Comparison of ENCODE assay signal across 29 cellular contexts in genomic region chr7:111743244-111743852, GRCh38.
"Had no signal": no experiment of that assay in that cellular context is flagged by ENCODE, and none has a peak within 500 bp of the region (broad histone marks: within the 10 kb centered on the region; RNA-seq: fewer than 3 reads in every experiment).

No MANE protein-coding gene starts in this region.

- H3K4me1 Mint-ChIP-seq: activated CD4-positive, alpha-beta memory T cell treated with anti-CD3 and anti-CD28 coated beads, Interleukin-2, amount 10 ng/mL, durations not matched to agents 7 days and 5 days; activated CD4-positive, alpha-beta T cell treated with anti-CD3 and anti-CD28 coated beads, Interleukin-2, amount 10 ng/mL, durations not matched to agents 24 days and 14 days; activated naive CD8-positive, alpha-beta T cell treated with anti-CD3 and anti-CD28 coated beads, Interleukin-2, amount 10 ng/mL, durations not matched to agents 7 days and 5 days; mesothelial cell of epicardium; naive thymus-derived CD8-positive, alpha-beta T cell; stimulated activated memory B cell treated with anti-CD40 and anti-IgM and Interleukin-4, amounts not matched to agents 10 μg/mL and 1 μg/mL and 100 μg/mL, for 72 hours had no signal

- H3K9me3 Mint-ChIP-seq: activated CD4-positive, alpha-beta memory T cell treated with anti-CD3 and anti-CD28 coated beads, Interleukin-2, amount 10 ng/mL, durations not matched to agents 7 days and 5 days; activated CD4-positive, alpha-beta T cell treated with anti-CD3 and anti-CD28 coated beads, Interleukin-2, amount 10 ng/mL, durations not matched to agents 24 days and 14 days; activated naive CD4-positive, alpha-beta T cell treated with anti-CD3 and anti-CD28 coated beads for 36 hours; activated naive CD8-positive, alpha-beta T cell treated with anti-CD3 and anti-CD28 coated beads, Interleukin-2, amount 10 ng/mL, durations not matched to agents 7 days and 5 days; activated T-cell treated with anti-CD3 and anti-CD28 coated beads, Interleukin-2, amount 50 U/mL, for 72 hours; naive thymus-derived CD8-positive, alpha-beta T cell; stimulated activated memory B cell treated with anti-CD40 and anti-IgM and Interleukin-4, amounts not matched to agents 10 μg/mL and 1 μg/mL and 100 μg/mL, for 72 hours had no signal

- H3K9me3 ChIP-seq: heart right ventricle, stomach, suprapubic skin, tibial nerve had no signal

- H3K4me3 Mint-ChIP-seq: activated CD4-positive, alpha-beta memory T cell treated with anti-CD3 and anti-CD28 coated beads, Interleukin-2, amount 10 ng/mL, durations not matched to agents 7 days and 5 days; activated CD4-positive, alpha-beta T cell treated with anti-CD3 and anti-CD28 coated beads, Interleukin-2, amount 10 ng/mL, durations not matched to agents 24 days and 14 days; activated naive CD4-positive, alpha-beta T cell treated with anti-CD3 and anti-CD28 coated beads for 36 hours; activated naive CD8-positive, alpha-beta T cell treated with anti-CD3 and anti-CD28 coated beads, Interleukin-2, amount 10 ng/mL, durations not matched to agents 7 days and 5 days; activated T-cell treated with anti-CD3 and anti-CD28 coated beads, Interleukin-2, amount 50 U/mL, for 72 hours; mesothelial cell of epicardium; naive thymus-derived CD8-positive, alpha-beta T cell; stimulated activated memory B cell treated with anti-CD40 and anti-IgM and Interleukin-4, amounts not matched to agents 10 μg/mL and 1 μg/mL and 100 μg/mL, for 72 hours had no signal

- H3K4me1 ChIP-seq: suprapubic skin had no signal

- H3K27ac Mint-ChIP-seq: activated CD4-positive, alpha-beta memory T cell treated with anti-CD3 and anti-CD28 coated beads, Interleukin-2, amount 10 ng/mL, durations not matched to agents 7 days and 5 days; activated CD4-positive, alpha-beta T cell treated with anti-CD3 and anti-CD28 coated beads, Interleukin-2, amount 10 ng/mL, durations not matched to agents 24 days and 14 days; activated naive CD4-positive, alpha-beta T cell treated with anti-CD3 and anti-CD28 coated beads for 36 hours; activated naive CD8-positive, alpha-beta T cell treated with anti-CD3 and anti-CD28 coated beads, Interleukin-2, amount 10 ng/mL, durations not matched to agents 7 days and 5 days; activated T-cell treated with anti-CD3 and anti-CD28 coated beads, Interleukin-2, amount 50 U/mL, for 72 hours; mesothelial cell of epicardium; stimulated activated memory B cell treated with anti-CD40 and anti-IgM and Interleukin-4, amounts not matched to agents 10 μg/mL and 1 μg/mL and 100 μg/mL, for 72 hours had no signal

- FAIRE-seq: bronchial epithelial cell, endometrium, small intestine, urothelium cell line had no signal

- H3K27me3 ChIP-seq: heart right ventricle, stomach, suprapubic skin, tibial nerve had no signal

- DNase-seq: activated CD4-positive, alpha-beta memory T cell treated with anti-CD3 and anti-CD28 coated beads, Interleukin-2, amount 10 ng/mL, durations not matched to agents 7 days and 5 days; activated CD4-positive, alpha-beta T cell treated with anti-CD3 and anti-CD28 coated beads, Interleukin-2, amount 10 ng/mL, durations not matched to agents 24 days and 14 days; activated CD4-positive, CD25-positive, alpha-beta regulatory T cell; activated effector memory CD4-positive, alpha-beta T cell treated with Interleukin-2 at 50 U/mL for 16 hours; activated naive CD4-positive, alpha-beta T cell treated with anti-CD3 and anti-CD28 coated beads for 36 hours; activated naive CD8-positive, alpha-beta T cell treated with anti-CD3 and anti-CD28 coated beads, Interleukin-2, amount 10 ng/mL, durations not matched to agents 7 days and 5 days; activated T-cell treated with anti-CD3 and anti-CD28 coated beads, Interleukin-2, amount 50 U/mL, for 72 hours; amniotic stem cell; cerebellar nuclear complex; cortex of kidney; erythroblast; foreskin fibroblast; heart right ventricle; kidney glomerular epithelial cell; left ventricle myocardium superior; mammary epithelial cell; naive thymus-derived CD8-positive, alpha-beta T cell; small intestine; stimulated activated CD4-positive, alpha-beta T cell treated with anti-CD3 and anti-CD28 coated beads, Interleukin-15, amount 100 ng/mL, for 24 hours; stomach; T1000 had no signal

- H3K36me3 Mint-ChIP-seq: activated naive CD8-positive, alpha-beta T cell treated with anti-CD3 and anti-CD28 coated beads, Interleukin-2, amount 10 ng/mL, durations not matched to agents 7 days and 5 days; naive thymus-derived CD8-positive, alpha-beta T cell; stimulated activated memory B cell treated with anti-CD40 and anti-IgM and Interleukin-4, amounts not matched to agents 10 μg/mL and 1 μg/mL and 100 μg/mL, for 72 hours had no signal

- H3K4me3 ChIP-seq: heart right ventricle, stomach, suprapubic skin, tibial nerve had no signal

- ATAC-seq: activated T-cell treated with anti-CD3 and anti-CD28 coated beads, Interleukin-2, amount 50 U/mL, for 72 hours; left ventricle myocardium superior; naive thymus-derived CD8-positive, alpha-beta T cell; sciatic nerve had no signal

- H3K27ac ChIP-seq: heart right ventricle, stomach, suprapubic skin, tibial nerve had no signal

- H3K27me3 Mint-ChIP-seq: activated CD4-positive, alpha-beta T cell treated with anti-CD3 and anti-CD28 coated beads, Interleukin-2, amount 10 ng/mL, durations not matched to agents 24 days and 14 days had no signal
